In genomic region chr16:27756206-27756970, GRCh38 we compare ENCODE assay signal across 1 cellular context.
A peak's percentile ranks its signal among the peaks of the same experiment; 100 is the strongest.
TF ChIP-seq lines count a peak whose summit lies in the region.

No MANE protein-coding gene starts in this region.

TF ChIP-seq in K562, 482 proteins besides CTCF, POLR2A, EP300 and RAD21 (continued from another document and continues in another):
- TF ChIP-seq, protein P1, sequence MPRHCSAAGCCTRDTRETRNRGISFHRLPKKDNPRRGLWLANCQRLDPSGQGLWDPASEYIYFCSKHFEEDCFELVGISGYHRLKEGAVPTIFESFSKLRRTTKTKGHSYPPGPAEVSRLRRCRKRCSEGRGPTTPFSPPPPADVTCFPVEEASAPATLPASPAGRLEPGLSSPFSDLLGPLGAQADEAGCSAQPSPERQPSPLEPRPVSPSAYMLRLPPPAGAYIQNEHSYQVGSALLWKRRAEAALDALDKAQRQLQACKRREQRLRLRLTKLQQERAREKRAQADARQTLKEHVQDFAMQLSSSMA (CRISPR knock-in tag; IDR thresholded peaks at IDR 0.05), result no peak
- TF ChIP-seq MCM2 (IDR thresholded peaks at IDR 0.05; ENCODE audit: low read depth) (no peak), HMGN3 (IDR thresholded peaks at IDR 0.05; ENCODE audit: borderline replicate concordance, extremely low read depth, insufficient read length, low read depth, low read length) (no peak), RBFOX2 (IDR thresholded peaks at IDR 0.05; ENCODE audit: low read depth, low read length) (no peak), NFIX (CRISPR knock-in tag; IDR thresholded peaks at IDR 0.05; ENCODE audit: low read depth) (no peak), MEIS2 (IDR thresholded peaks at IDR 0.05; ENCODE audit: partially characterized antibody) (no peak), MCM3 (IDR thresholded peaks at IDR 0.05) (no peak), ZNF175 (CRISPR knock-in tag; IDR thresholded peaks at IDR 0.05; ENCODE audit: low read depth) (no peak), ERF (CRISPR knock-in tag; IDR thresholded peaks at IDR 0.05) (no peak), CHAMP1 (IDR thresholded peaks at IDR 0.05) (no peak), GMEB1 (CRISPR knock-in tag; IDR thresholded peaks at IDR 0.05) (no peak), E2F5 (CRISPR knock-in tag; IDR thresholded peaks at IDR 0.05) (no peak), POLR3A (IDR thresholded peaks at IDR 0.05; ENCODE audit: borderline replicate concordance, extremely low read depth, insufficient read depth, insufficient read length) (no peak), ZNF766 (CRISPR knock-in tag; conservative IDR thresholded peaks at IDR 0.05) (no peak), ZNF76 (CRISPR knock-in tag; IDR thresholded peaks at IDR 0.05; ENCODE audit: borderline replicate concordance) (no peak), AFF4 (CRISPR knock-in tag; IDR thresholded peaks at IDR 0.05) (no peak), ZNF785 (CRISPR knock-in tag; IDR thresholded peaks at IDR 0.05) (no peak), POU5F1 (IDR thresholded peaks at IDR 0.05; ENCODE audit: borderline replicate concordance, low read depth, low read length, partially characterized antibody) (no peak), ATF4 (CRISPR knock-in tag; IDR thresholded peaks at IDR 0.05) (no peak), EWSR1 (IDR thresholded peaks at IDR 0.05; ENCODE audit: borderline replicate concordance, low read depth, partially characterized antibody) (no peak), CSDE1 (IDR thresholded peaks at IDR 0.05) (no peak), NKRF (IDR thresholded peaks at IDR 0.05; ENCODE audit: borderline replicate concordance) (no peak), CREM (IDR thresholded peaks at IDR 0.05; ENCODE audit: low read depth) (no peak), ZNF507 (tag; conservative IDR thresholded peaks at IDR 0.05) (no peak), CBFA2T3 (IDR thresholded peaks at IDR 0.05) (peak; percentile 93), CHCHD3 (CRISPR knock-in tag; IDR thresholded peaks at IDR 0.05) (no peak), HDAC1 (IDR thresholded peaks at IDR 0.05) (no peak), ZNF41 (CRISPR knock-in tag; conservative IDR thresholded peaks at IDR 0.05) (no peak), CBFA2T2 (conservative IDR thresholded peaks at IDR 0.05) (peak; percentile 81), HMG20B (CRISPR knock-in tag; IDR thresholded peaks at IDR 0.05) (no peak), NR2C2 (CRISPR knock-in tag; IDR thresholded peaks at IDR 0.05) (no peak), NR2C2 (tag; IDR thresholded peaks at IDR 0.05) (no peak), ZNF134 (CRISPR knock-in tag; conservative IDR thresholded peaks at IDR 0.05) (no peak), STAT5B (CRISPR knock-in tag; IDR thresholded peaks at IDR 0.05) (no peak), FOXA1 (IDR thresholded peaks at IDR 0.05; ENCODE audit: borderline replicate concordance) (no peak), NR3C1 (CRISPR knock-in tag; IDR thresholded peaks at IDR 0.05) (no peak), FIP1L1 (IDR thresholded peaks at IDR 0.05; ENCODE audit: low read depth, low read length, poor library complexity, severe bottlenecking) (no peak), PRPF4 (IDR thresholded peaks at IDR 0.05; ENCODE audit: insufficient read depth, low read depth, low read length, poor library complexity, severe bottlenecking) (no peak), SRSF9 (IDR thresholded peaks at IDR 0.05; ENCODE audit: borderline replicate concordance, low read depth, low read length) (no peak), ZNF707 (CRISPR knock-in tag; conservative IDR thresholded peaks at IDR 0.05) (no peak), MEF2D (tag; conservative IDR thresholded peaks at IDR 0.05; ENCODE audit: low read depth) (no peak), ZNF23 (CRISPR knock-in tag; IDR thresholded peaks at IDR 0.05) (no peak), GTF2A2 (tag; IDR thresholded peaks at IDR 0.05) (no peak), FOSL1 (tag; conservative IDR thresholded peaks at IDR 0.05) (no peak), SMARCA4 (IDR thresholded peaks at IDR 0.05) (peak; percentile 73), PHB2 (IDR thresholded peaks at IDR 0.05; ENCODE audit: low read depth) (no peak), SMAD2 (IDR thresholded peaks at IDR 0.05; ENCODE audit: low read depth, low read length) (no peak), PML (IDR thresholded peaks at IDR 0.05; ENCODE audit: low read length) (no peak; the same call in 1 of the 2 replicates), DIDO1 (tag; IDR thresholded peaks at IDR 0.05; ENCODE audit: low read depth) (no peak), ASH1L (IDR thresholded peaks at IDR 0.05; ENCODE audit: borderline replicate concordance, low read depth, partially characterized antibody) (no peak), NR4A1 (CRISPR knock-in tag; IDR thresholded peaks at IDR 0.05) (no peak), NR4A1 (tag; IDR thresholded peaks at IDR 0.05) (no peak), ELF2 (CRISPR knock-in tag; IDR thresholded peaks at IDR 0.05) (no peak)
- TF ChIP-seq, protein P2, sequence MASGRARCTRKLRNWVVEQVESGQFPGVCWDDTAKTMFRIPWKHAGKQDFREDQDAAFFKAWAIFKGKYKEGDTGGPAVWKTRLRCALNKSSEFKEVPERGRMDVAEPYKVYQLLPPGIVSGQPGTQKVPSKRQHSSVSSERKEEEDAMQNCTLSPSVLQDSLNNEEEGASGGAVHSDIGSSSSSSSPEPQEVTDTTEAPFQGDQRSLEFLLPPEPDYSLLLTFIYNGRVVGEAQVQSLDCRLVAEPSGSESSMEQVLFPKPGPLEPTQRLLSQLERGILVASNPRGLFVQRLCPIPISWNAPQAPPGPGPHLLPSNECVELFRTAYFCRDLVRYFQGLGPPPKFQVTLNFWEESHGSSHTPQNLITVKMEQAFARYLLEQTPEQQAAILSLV (tag; IDR thresholded peaks at IDR 0.05), result no peak
- TF ChIP-seq, protein P3, sequence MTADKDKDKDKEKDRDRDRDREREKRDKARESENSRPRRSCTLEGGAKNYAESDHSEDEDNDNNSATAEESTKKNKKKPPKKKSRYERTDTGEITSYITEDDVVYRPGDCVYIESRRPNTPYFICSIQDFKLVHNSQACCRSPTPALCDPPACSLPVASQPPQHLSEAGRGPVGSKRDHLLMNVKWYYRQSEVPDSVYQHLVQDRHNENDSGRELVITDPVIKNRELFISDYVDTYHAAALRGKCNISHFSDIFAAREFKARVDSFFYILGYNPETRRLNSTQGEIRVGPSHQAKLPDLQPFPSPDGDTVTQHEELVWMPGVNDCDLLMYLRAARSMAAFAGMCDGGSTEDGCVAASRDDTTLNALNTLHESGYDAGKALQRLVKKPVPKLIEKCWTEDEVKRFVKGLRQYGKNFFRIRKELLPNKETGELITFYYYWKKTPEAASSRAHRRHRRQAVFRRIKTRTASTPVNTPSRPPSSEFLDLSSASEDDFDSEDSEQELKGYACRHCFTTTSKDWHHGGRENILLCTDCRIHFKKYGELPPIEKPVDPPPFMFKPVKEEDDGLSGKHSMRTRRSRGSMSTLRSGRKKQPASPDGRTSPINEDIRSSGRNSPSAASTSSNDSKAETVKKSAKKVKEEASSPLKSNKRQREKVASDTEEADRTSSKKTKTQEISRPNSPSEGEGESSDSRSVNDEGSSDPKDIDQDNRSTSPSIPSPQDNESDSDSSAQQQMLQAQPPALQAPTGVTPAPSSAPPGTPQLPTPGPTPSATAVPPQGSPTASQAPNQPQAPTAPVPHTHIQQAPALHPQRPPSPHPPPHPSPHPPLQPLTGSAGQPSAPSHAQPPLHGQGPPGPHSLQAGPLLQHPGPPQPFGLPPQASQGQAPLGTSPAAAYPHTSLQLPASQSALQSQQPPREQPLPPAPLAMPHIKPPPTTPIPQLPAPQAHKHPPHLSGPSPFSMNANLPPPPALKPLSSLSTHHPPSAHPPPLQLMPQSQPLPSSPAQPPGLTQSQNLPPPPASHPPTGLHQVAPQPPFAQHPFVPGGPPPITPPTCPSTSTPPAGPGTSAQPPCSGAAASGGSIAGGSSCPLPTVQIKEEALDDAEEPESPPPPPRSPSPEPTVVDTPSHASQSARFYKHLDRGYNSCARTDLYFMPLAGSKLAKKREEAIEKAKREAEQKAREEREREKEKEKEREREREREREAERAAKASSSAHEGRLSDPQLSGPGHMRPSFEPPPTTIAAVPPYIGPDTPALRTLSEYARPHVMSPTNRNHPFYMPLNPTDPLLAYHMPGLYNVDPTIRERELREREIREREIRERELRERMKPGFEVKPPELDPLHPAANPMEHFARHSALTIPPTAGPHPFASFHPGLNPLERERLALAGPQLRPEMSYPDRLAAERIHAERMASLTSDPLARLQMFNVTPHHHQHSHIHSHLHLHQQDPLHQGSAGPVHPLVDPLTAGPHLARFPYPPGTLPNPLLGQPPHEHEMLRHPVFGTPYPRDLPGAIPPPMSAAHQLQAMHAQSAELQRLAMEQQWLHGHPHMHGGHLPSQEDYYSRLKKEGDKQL (CRISPR knock-in tag; IDR thresholded peaks at IDR 0.05; ENCODE audit: borderline replicate concordance), result no peak
